ENCODE assay signal across 8 cellular contexts in the genomic region with DNA sequence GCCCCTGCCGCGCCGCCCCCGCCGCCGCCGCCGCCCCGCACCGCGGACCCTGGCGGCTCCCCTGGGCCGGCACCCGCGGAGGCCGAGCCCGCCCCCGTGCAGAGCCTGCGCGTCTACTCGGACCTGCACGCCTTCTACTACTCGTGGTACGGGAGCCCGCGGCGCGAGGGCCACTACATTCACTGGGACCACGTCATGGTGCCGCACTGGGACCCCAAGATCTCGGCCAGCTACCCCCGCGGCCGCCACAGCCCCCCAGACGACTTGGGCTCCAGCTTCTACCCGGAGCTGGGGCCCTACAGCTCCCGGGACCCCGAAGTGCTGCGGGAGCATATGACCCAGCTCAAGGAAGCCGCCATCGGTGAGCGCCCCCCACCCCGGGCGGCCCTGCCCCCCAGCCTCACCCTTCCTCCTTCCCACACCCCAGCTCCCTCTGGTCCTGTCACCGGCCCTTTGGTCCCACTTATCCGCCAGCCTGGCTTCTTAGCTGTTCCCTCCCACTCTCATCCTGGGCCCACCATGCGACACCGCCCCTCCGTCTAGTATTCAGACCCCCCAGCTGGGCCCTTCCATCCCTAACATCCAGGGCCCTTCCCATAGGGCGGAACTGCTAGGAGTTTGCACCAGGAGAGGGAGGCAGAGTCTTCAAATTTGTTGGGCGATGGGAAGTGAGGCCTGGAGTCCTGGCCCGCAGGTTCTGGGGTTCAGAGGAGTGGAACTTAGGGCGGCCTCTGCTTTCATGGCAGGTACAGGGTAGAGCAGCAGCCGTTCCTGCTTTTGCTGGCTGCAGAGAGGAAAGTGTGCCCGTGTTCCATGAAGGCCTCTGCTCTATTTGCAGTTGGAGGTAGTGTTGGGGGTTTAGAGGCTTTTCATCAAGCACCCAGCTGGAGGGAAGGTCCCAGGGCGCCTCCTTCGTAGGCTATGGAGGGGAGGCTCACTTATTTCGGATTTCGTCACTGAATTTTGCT. TPM values are rescaled to one million over a fixed set of nuclear protein-coding genes. Genes with fewer than 3 reads are reported as not detected.
DNase-seq lines count a peak whose midpoint lies in the region; ATAC-seq, FAIRE-seq and TF ChIP-seq lines count a peak whose summit lies in the region.

No MANE protein-coding gene starts in this region.

- no peaks in the 10 kb centered on the region for H3K9me3 Mint-ChIP-seq in nephron

- H3K4me1 ChIP-seq in cardiac muscle cell (ENCODE audit: low read depth) (no peaks in the 10 kb centered on the region), Karpas-422 (ENCODE audit: low read length) (peaks cover 19% of the 10 kb centered on the region), mammary epithelial cell (ENCODE audit: insufficient read depth, low read length) (peaks cover 9% of the 10 kb centered on the region)

- H3K27ac ChIP-seq in cardiac muscle cell (no peak overlapping the region), Karpas-422 (ENCODE audit: low read length) (peak overlapping the region; percentile 34; the same call in 1 of the 2 replicates), mammary epithelial cell (ENCODE audit: insufficient read depth, low read depth, low read length) (no peak overlapping the region)

- peaks cover 5% of the 10 kb centered on the region for H3K4me1 Mint-ChIP-seq in nephron

- peak overlapping the region; percentile 99 for H3K4me2 ChIP-seq in Karpas-422 (ENCODE audit: low read depth, low read length, poor library complexity, severe bottlenecking)
- H3K4me2 ChIP-seq in mammary epithelial cell (ENCODE audit: insufficient read depth, low read depth, low read length): peak overlapping the region; percentile 100

- WGBS in mammary epithelial cell (ENCODE audit: low coverage, missing lambda C conversion rate): 38% methylated on average over 31 of the region's 59 CpGs

- dilution Hi-C loops in mammary epithelial cell (cut with HindIII; ENCODE audit: low sequenced_read_pairs): no loop called here

- TF ChIP-seq CTCF in cardiac muscle cell (IDR thresholded peaks at IDR 0.05; ENCODE audit: low read depth, low read length) (no peak), mammary epithelial cell (conservative IDR thresholded peaks at IDR 0.05 in 1 of 2, IDR thresholded peaks at IDR 0.05 in 1 of 2; ENCODE audit: extremely low read depth in 1 of 2, insufficient read depth in 1 of 2, low read depth in 1 of 2, low read length in 2 of 2) (no peak), nephron (IDR thresholded peaks at IDR 0.05; ENCODE audit: unreplicated experiment in 3 of 3) (no peak)

- DNase-seq in cardiac muscle cell (ENCODE audit: low read depth in 1 of 2, low spot score in 1 of 2): no peak
- no peak for DNase-seq in Right ventricle myocardium inferior (ENCODE audit: missing footprints)
- DNase-seq in Karpas-422: peak; percentile 53
- DNase-seq in mammary epithelial cell: no peak
- DNase-seq in RCC 7860 (ENCODE audit: low spot score): no peak
- DNase-seq in AG08396 (ENCODE audit: low spot score): no peak
- no peak for DNase-seq in activated effector memory CD4-positive, alpha-beta T cell treated with Interleukin-2 at 50 U/mL for 16 hours

- H3K9ac ChIP-seq in Karpas-422 (ENCODE audit: low read length): peak overlapping the region; percentile 98
- H3K9ac ChIP-seq in mammary epithelial cell (ENCODE audit: insufficient read depth, low read length): no peak overlapping the region

- peaks cover 55% of the 10 kb centered on the region for H3K27me3 ChIP-seq in cardiac muscle cell
- no peaks in the 10 kb centered on the region for H3K27me3 ChIP-seq in Karpas-422 (ENCODE audit: low read length)
- H3K27me3 ChIP-seq in mammary epithelial cell (ENCODE audit: insufficient read depth, low read length): no peaks in the 10 kb centered on the region

- peaks cover 56% of the 10 kb centered on the region for H3K27me3 Mint-ChIP-seq in nephron (ENCODE audit: low read depth)

- FAIRE-seq in RCC 7860 (lab: Jason Lieb, UNC): no peak

- BruUV-seq in mammary epithelial cell (replicated peaks; lab: Mats Ljungman, UMichigan): no TSS peak

- 0 out of 2 replicates have a peak overlapping the region, but pooled peaks have one; percentile 71 for H2AFZ ChIP-seq in Karpas-422 (ENCODE audit: low read length)
- H2AFZ ChIP-seq in mammary epithelial cell (ENCODE audit: low read depth, low read length): peak overlapping the region; percentile 63

- ATAC-seq in Right ventricle myocardium inferior: no peak

- peaks cover 23% of the 10 kb centered on the region for H3K79me2 ChIP-seq in Karpas-422 (ENCODE audit: low read length)
- no peaks in the 10 kb centered on the region for H3K79me2 ChIP-seq in mammary epithelial cell (ENCODE audit: insufficient read depth, low read length)

- H3K9me3 ChIP-seq in cardiac muscle cell (ENCODE audit: low read depth) (no peaks in the 10 kb centered on the region), Karpas-422 (ENCODE audit: low read length) (no peaks in the 10 kb centered on the region), mammary epithelial cell (replicated peaks; ENCODE audit: insufficient read depth, low read length) (no peaks in the 10 kb centered on the region)

- H3K4me3 Mint-ChIP-seq in nephron: peak overlapping the region; percentile 80 to 86 (median 85)

- intact Hi-C loops in Right ventricle myocardium inferior (cut with DNase I): no loop called here
- intact Hi-C loops in mammary epithelial cell (cut with micrococcal nuclease): no loop called here

- CTCF ChIA-PET in mammary epithelial cell (lab: Charles Lee; ENCODE audit: low non-redundant PET): no interaction called here

- H3K9me2 ChIP-seq in Karpas-422 (replicated peaks; ENCODE audit: insufficient read depth, low read length): no peaks in the 10 kb centered on the region

- peak overlapping the region; percentile 50 for H3K4me3 ChIP-seq in cardiac muscle cell
- H3K4me3 ChIP-seq in Karpas-422 (ENCODE audit: low read length): peak overlapping the region; percentile 85
- H3K4me3 ChIP-seq in mammary epithelial cell (replicated peaks in 1 of 3; ENCODE audit: insufficient read depth in 1 of 3, low read depth in 2 of 3, low read length in 3 of 3): peak overlapping the region in 2 of 3 experiments; percentile 26 to 53

- H3K36me3 ChIP-seq in cardiac muscle cell (no peaks in the 10 kb centered on the region), Karpas-422 (ENCODE audit: insufficient read depth, low read length) (peaks cover 19% of the 10 kb centered on the region), mammary epithelial cell (ENCODE audit: insufficient read depth, low read length) (peaks cover 1% of the 10 kb centered on the region)

- H3K36me3 Mint-ChIP-seq in nephron (ENCODE audit: low read depth): peaks cover 4% of the 10 kb centered on the region

- in situ Hi-C loops in mammary epithelial cell (cut with MboI; ENCODE audit: low sequenced_read_pairs in 2 of 2): no loop called here

- H4K20me1 ChIP-seq in Karpas-422 (ENCODE audit: insufficient read depth, low read depth, low read length) (peaks cover 6% of the 10 kb centered on the region; the same call in 1 of the 2 replicates), mammary epithelial cell (ENCODE audit: insufficient read depth, low read length) (no peaks in the 10 kb centered on the region)

- H3K27ac Mint-ChIP-seq in nephron: no peak overlapping the region

RNA-seq across cellular contexts. Expression of gene MANEAL, which starts 1.0 kb away (rescaled TPM):
- total RNA-seq in cardiac muscle cell (1.3 and 5.4 TPM in 2 replicates), Right ventricle myocardium inferior (1.2 TPM), mammary epithelial cell (1 to 10 TPM in 1 of 2 donors, under 1 TPM in 1; 0.50 to 4.7 TPM)
- polyA plus RNA-seq in cardiac muscle cell (1.7 and 4.1 TPM in 2 replicates), mammary epithelial cell (4.6 TPM)
- total RNA-seq in Karpas-422 (2014; rRNA removed; shearing (Covaris generic); ENCODE audit: low replicate concordance): 27.8 and 31.6 TPM in 2 replicates
- 7.0 TPM for polyA minus RNA-seq in mammary epithelial cell

RNA-seq across cellular contexts. Expression of gene C1orf122, which starts 12.9 kb away (rescaled TPM):
- total RNA-seq in cardiac muscle cell (104 and 130 TPM in 2 replicates), Right ventricle myocardium inferior (52.6 TPM), mammary epithelial cell (10 to 100 TPM; 13.0 to 73.6 TPM)
- polyA plus RNA-seq in cardiac muscle cell (105 and 174 TPM in 2 replicates), mammary epithelial cell (26.5 TPM)
- total RNA-seq in Karpas-422 (2014; rRNA removed; shearing (Covaris generic); ENCODE audit: low replicate concordance): 26.2 and 56.2 TPM in 2 replicates
- polyA minus RNA-seq in mammary epithelial cell: 4.3 TPM

RNA-seq across cellular contexts. Expression of gene YRDC, which starts 13.4 kb away (rescaled TPM):
- total RNA-seq in cardiac muscle cell (9.7 and 17.2 TPM in 2 replicates), Right ventricle myocardium inferior (4.8 TPM), mammary epithelial cell (10 to 100 TPM; 18.0 to 27.7 TPM)
- polyA plus RNA-seq in cardiac muscle cell (20.0 and 22.2 TPM in 2 replicates), mammary epithelial cell (26.6 TPM)
- total RNA-seq in Karpas-422 (2014; rRNA removed; shearing (Covaris generic); ENCODE audit: low replicate concordance): 17.6 and 21.8 TPM in 2 replicates
- polyA minus RNA-seq in mammary epithelial cell: 12.1 TPM

RNA-seq across cellular contexts. Expression of gene EPHA10, which starts 29.7 kb away (rescaled TPM):
- total RNA-seq in cardiac muscle cell (0.14 TPM in 1 of 2 replicates, not detected in the other), Right ventricle myocardium inferior (0.32 TPM), mammary epithelial cell (not detected)
- polyA plus RNA-seq in cardiac muscle cell (0.38 TPM in 1 of 2 replicates, not detected in the other), mammary epithelial cell (not detected)
- not detected in 2 replicates for total RNA-seq in Karpas-422 (2014; rRNA removed; shearing (Covaris generic); ENCODE audit: low replicate concordance)
- polyA minus RNA-seq in mammary epithelial cell: 1.1 TPM
